ENCODE assay signal across 26 cellular contexts in genomic region chr17:18987230-18987610, GRCh38. TPM values are rescaled to one million over a fixed set of nuclear protein-coding genes. Genes with fewer than 3 reads are reported as not detected.
"Had no signal": no experiment of that assay in that cellular context is flagged by ENCODE, and none has a peak within 500 bp of the region (broad histone marks: within the 10 kb centered on the region; RNA-seq: fewer than 3 reads in every experiment).

No MANE protein-coding gene starts in this region.

- H3K9me3 ChIP-seq: adrenal gland, esophagus muscularis mucosa, gastroesophageal sphincter, ovary, psoas muscle, tibial artery had no signal

- H3K27ac Mint-ChIP-seq: activated naive CD4-positive, alpha-beta T cell treated with anti-CD3 and anti-CD28 coated beads, Interleukin-2, amount 50 U/mL, for 72 hours; activated T-helper 1 cell treated with anti-CD3 and anti-CD28 coated beads, Interleukin-12 subunit alpha, Interleukin-12 subunit beta, Interleukin-2, Interleukin-4 antibody, amounts not matched to agents 30 ng/mL and 10 ng/mL and 1 ng/mL, durations not matched to agents 14 hours and 24 hours and 36 hours; dendritic cell treated with granulocyte-macrophage colony-stimulating factor and Interleukin-4, amounts not matched to agents 40 ng/mL and 50 ng/mL, for 4 days; immature natural killer cell; T-helper 17 cell had no signal

- H3K4me3 ChIP-seq: adrenal gland, esophagus muscularis mucosa, gastroesophageal sphincter, ovary, psoas muscle, tibial artery had no signal

- DNase-seq: activated CD4-positive, alpha-beta T cell treated with anti-CD3 and anti-CD28 coated beads for 1 hour; activated CD4-positive, alpha-beta T cell treated with anti-CD3 and anti-CD28 coated beads, Interleukin-2, amount 50 U/mL, for 48 hours; activated gamma-delta T cell treated with Interleukin-2 at 50 U/mL for 16 hours; activated T-cell treated with anti-CD3 and anti-CD28 coated beads for 4 hours; adrenal gland; effector memory CD4-positive, alpha-beta T cell; mesenchymal stem cell; naive thymus-derived CD4-positive, alpha-beta T cell; ovary; psoas muscle; stimulated activated naive CD4-positive, alpha-beta T cell treated with Interleukin-2 at 50 U/mL for 16 hours; substantia nigra; T-helper 17 cell; tibial artery; WERI-Rb-1 had no signal

- H3K4me1 ChIP-seq: adrenal gland, esophagus muscularis mucosa, gastroesophageal sphincter, psoas muscle, tibial artery had no signal

- H3K27me3 Mint-ChIP-seq: naive thymus-derived CD4-positive, alpha-beta T cell; T-helper 17 cell had no signal

- H3K27ac ChIP-seq: adrenal gland, esophagus muscularis mucosa, gastroesophageal sphincter, ovary, psoas muscle, tibial artery, WERI-Rb-1 had no signal

- H3K27me3 ChIP-seq: adrenal gland, esophagus muscularis mucosa, gastroesophageal sphincter, ovary, tibial artery had no signal

- H3K36me3 Mint-ChIP-seq: activated naive CD4-positive, alpha-beta T cell treated with anti-CD3 and anti-CD28 coated beads, Interleukin-2, amount 50 U/mL, for 72 hours had no signal

- ATAC-seq: activated naive CD4-positive, alpha-beta T cell treated with anti-CD3 and anti-CD28 coated beads, Interleukin-2, amount 50 U/mL, for 72 hours; gastroesophageal sphincter; naive thymus-derived CD4-positive, alpha-beta T cell; psoas muscle; sciatic nerve; T-helper 17 cell had no signal

- H3K36me3 ChIP-seq: adrenal gland, ovary, WERI-Rb-1 had no signal

- H3K9me3 Mint-ChIP-seq: activated naive CD4-positive, alpha-beta T cell treated with anti-CD3 and anti-CD28 coated beads, Interleukin-2, amount 50 U/mL, for 72 hours; activated T-helper 1 cell treated with anti-CD3 and anti-CD28 coated beads, Interleukin-12 subunit alpha, Interleukin-12 subunit beta, Interleukin-2, Interleukin-4 antibody, amounts not matched to agents 30 ng/mL and 10 ng/mL and 1 ng/mL, durations not matched to agents 14 hours and 24 hours and 36 hours; dendritic cell treated with granulocyte-macrophage colony-stimulating factor and Interleukin-4, amounts not matched to agents 40 ng/mL and 50 ng/mL, for 4 days; immature natural killer cell; naive thymus-derived CD4-positive, alpha-beta T cell had no signal

- H3K4me3 Mint-ChIP-seq: activated T-helper 1 cell treated with anti-CD3 and anti-CD28 coated beads, Interleukin-12 subunit alpha, Interleukin-12 subunit beta, Interleukin-2, Interleukin-4 antibody, amounts not matched to agents 30 ng/mL and 10 ng/mL and 1 ng/mL, durations not matched to agents 14 hours and 24 hours and 36 hours; dendritic cell treated with granulocyte-macrophage colony-stimulating factor and Interleukin-4, amounts not matched to agents 40 ng/mL and 50 ng/mL, for 4 days; immature natural killer cell; naive thymus-derived CD4-positive, alpha-beta T cell; T-helper 17 cell had no signal

RNA-seq across cellular contexts. Expression of gene SLC5A10, which starts 35.3 kb away (rescaled TPM):
- total RNA-seq: activated naive CD4-positive, alpha-beta T cell treated with anti-CD3 and anti-CD28 coated beads, Interleukin-2, amount 50 U/mL, for 72 hours; activated T-helper 1 cell treated with anti-CD3 and anti-CD28 coated beads, Interleukin-12 subunit alpha, Interleukin-12 subunit beta, Interleukin-2, Interleukin-4 antibody, amounts not matched to agents 30 ng/mL and 10 ng/mL and 1 ng/mL, durations not matched to agents 14 hours and 24 hours and 36 hours; chondrocyte; endothelial cell of umbilical vein; esophagus muscularis mucosa; gastroesophageal sphincter; mucosa of gallbladder; psoas muscle; sciatic nerve; T-helper 17 cell; urinary bladder had no signal
- polyA plus RNA-seq: endothelial cell of umbilical vein, immature natural killer cell had no signal
